23 cellular contexts compared by ENCODE assay signal in genomic region chr2:241202681-241203080, GRCh38.
"Had no signal": no experiment of that assay in that cellular context is flagged by ENCODE, and none has a peak within 500 bp of the region (broad histone marks: within the 10 kb centered on the region; RNA-seq: fewer than 3 reads in every experiment).

No MANE protein-coding gene starts in this region.

- FAIRE-seq: HTR-8/SVneo had no signal

- H3K4me3 ChIP-seq: MG63, SJCRH30 had no signal

- ATAC-seq: SK-N-SH treated with all-trans-retinoic acid at 6 μM for 48 hours had no signal

- H3K36me3 ChIP-seq: MG63, SJCRH30 had no signal

- H3K4me1 ChIP-seq: SJCRH30 had no signal

- H3K27me3 ChIP-seq: MG63, SJCRH30 had no signal

- H3K27ac ChIP-seq: HL-60, RWPE1, SJCRH30 had no signal

- H3K9me3 ChIP-seq: MG63, SJCRH30 had no signal

- DNase-seq: Karpas-422, KG1, MG63, NCI-H1092, NCI-H1105 treated with DMSO at 0.1 percent for 48 hours, NCI-H1417 treated with DMSO at 0.1 percent for 48 hours, NCI-H146, NCI-H187, NCI-H2029, NCI-H2081 treated with DMSO at 0.1 percent for 48 hours, NCI-H2171, NCI-H226, NCI-H446, NCI-H510A, NCI-H524 treated with DMSO at 0.1 percent for 48 hours, NCI-H69, NCI-H774, SHP77 treated with DMSO at 0.1 percent for 48 hours had no signal
